In the genomic region with DNA sequence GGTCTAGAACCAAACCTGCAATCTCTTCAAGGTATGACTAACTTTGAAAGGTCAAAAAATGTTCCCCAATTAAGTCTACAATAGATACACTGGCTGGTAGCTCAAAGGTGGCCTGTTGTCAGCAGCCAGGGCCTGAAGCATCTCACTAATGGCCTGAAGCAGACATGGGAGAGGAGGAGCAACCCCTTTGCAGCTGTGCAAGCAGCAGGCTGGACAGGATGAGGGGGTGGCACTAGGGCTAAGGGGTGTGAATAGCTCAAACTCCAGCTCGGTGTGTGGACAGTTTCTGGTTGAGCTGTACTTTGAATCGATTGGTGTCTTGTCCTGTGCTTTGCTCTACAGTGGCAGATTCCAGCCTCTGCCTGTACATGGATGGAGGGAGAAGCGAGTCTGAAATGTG, we compare ENCODE assay signal across 1 cellular context.
TF ChIP-seq lines count a peak whose summit lies in the region.

No MANE protein-coding gene starts in this region.

TF ChIP-seq in HepG2, 621 proteins besides CTCF, POLR2A, EP300 and RAD21 (continued from another document and continues in another):
- TF ChIP-seq, protein P1, sequence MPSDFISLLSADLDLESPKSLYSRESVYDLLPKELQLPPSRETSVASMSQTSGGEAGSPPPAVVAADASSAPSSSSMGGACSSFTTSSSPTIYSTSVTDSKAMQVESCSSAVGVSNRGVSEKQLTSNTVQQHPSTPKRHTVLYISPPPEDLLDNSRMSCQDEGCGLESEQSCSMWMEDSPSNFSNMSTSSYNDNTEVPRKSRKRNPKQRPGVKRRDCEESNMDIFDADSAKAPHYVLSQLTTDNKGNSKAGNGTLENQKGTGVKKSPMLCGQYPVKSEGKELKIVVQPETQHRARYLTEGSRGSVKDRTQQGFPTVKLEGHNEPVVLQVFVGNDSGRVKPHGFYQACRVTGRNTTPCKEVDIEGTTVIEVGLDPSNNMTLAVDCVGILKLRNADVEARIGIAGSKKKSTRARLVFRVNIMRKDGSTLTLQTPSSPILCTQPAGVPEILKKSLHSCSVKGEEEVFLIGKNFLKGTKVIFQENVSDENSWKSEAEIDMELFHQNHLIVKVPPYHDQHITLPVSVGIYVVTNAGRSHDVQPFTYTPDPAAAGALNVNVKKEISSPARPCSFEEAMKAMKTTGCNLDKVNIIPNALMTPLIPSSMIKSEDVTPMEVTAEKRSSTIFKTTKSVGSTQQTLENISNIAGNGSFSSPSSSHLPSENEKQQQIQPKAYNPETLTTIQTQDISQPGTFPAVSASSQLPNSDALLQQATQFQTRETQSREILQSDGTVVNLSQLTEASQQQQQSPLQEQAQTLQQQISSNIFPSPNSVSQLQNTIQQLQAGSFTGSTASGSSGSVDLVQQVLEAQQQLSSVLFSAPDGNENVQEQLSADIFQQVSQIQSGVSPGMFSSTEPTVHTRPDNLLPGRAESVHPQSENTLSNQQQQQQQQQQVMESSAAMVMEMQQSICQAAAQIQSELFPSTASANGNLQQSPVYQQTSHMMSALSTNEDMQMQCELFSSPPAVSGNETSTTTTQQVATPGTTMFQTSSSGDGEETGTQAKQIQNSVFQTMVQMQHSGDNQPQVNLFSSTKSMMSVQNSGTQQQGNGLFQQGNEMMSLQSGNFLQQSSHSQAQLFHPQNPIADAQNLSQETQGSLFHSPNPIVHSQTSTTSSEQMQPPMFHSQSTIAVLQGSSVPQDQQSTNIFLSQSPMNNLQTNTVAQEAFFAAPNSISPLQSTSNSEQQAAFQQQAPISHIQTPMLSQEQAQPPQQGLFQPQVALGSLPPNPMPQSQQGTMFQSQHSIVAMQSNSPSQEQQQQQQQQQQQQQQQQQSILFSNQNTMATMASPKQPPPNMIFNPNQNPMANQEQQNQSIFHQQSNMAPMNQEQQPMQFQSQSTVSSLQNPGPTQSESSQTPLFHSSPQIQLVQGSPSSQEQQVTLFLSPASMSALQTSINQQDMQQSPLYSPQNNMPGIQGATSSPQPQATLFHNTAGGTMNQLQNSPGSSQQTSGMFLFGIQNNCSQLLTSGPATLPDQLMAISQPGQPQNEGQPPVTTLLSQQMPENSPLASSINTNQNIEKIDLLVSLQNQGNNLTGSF (CRISPR knock-in tag; IDR thresholded peaks at IDR 0.05), result no peak
- TF ChIP-seq KDM6A (CRISPR knock-in tag; IDR thresholded peaks at IDR 0.05; ENCODE audit: low read depth), result peak; percentile 62; the same call in 1 of the 2 replicates
- TF ChIP-seq, protein P2, sequence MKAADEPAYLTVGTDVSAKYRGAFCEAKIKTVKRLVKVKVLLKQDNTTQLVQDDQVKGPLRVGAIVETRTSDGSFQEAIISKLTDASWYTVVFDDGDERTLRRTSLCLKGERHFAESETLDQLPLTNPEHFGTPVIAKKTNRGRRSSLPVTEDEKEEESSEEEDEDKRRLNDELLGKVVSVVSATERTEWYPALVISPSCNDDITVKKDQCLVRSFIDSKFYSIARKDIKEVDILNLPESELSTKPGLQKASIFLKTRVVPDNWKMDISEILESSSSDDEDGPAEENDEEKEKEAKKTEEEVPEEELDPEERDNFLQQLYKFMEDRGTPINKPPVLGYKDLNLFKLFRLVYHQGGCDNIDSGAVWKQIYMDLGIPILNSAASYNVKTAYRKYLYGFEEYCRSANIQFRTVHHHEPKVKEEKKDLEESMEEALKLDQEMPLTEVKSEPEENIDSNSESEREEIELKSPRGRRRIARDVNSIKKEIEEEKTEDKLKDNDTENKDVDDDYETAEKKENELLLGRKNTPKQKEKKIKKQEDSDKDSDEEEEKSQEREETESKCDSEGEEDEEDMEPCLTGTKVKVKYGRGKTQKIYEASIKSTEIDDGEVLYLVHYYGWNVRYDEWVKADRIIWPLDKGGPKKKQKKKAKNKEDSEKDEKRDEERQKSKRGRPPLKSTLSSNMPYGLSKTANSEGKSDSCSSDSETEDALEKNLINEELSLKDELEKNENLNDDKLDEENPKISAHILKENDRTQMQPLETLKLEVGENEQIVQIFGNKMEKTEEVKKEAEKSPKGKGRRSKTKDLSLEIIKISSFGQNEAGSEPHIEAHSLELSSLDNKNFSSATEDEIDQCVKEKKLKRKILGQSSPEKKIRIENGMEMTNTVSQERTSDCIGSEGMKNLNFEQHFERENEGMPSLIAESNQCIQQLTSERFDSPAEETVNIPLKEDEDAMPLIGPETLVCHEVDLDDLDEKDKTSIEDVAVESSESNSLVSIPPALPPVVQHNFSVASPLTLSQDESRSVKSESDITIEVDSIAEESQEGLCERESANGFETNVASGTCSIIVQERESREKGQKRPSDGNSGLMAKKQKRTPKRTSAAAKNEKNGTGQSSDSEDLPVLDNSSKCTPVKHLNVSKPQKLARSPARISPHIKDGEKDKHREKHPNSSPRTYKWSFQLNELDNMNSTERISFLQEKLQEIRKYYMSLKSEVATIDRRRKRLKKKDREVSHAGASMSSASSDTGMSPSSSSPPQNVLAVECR (CRISPR knock-in tag; IDR thresholded peaks at IDR 0.05; ENCODE audit: borderline replicate concordance), result peak; percentile 58; the same call in 1 of the 2 replicates
- peak; percentile 97; the same call in 1 of the 2 replicates for TF ChIP-seq ZNF292 (CRISPR knock-in tag; IDR thresholded peaks at IDR 0.05; ENCODE audit: borderline replicate concordance, low read depth)
- no peak for TF ChIP-seq TRIM24 (CRISPR knock-in tag; IDR thresholded peaks at IDR 0.05)
- TF ChIP-seq KLF11 (CRISPR knock-in tag; IDR thresholded peaks at IDR 0.05), result no peak
- TF ChIP-seq RCOR2 (CRISPR knock-in tag; IDR thresholded peaks at IDR 0.05), result 0 out of 2 replicates have a peak, but pooled peaks have one; percentile 40
- peak; percentile 27; the same call in 1 of the 2 replicates for TF ChIP-seq HMG20A (CRISPR knock-in tag; IDR thresholded peaks at IDR 0.05; ENCODE audit: borderline replicate concordance)
- TF ChIP-seq, protein P3, sequence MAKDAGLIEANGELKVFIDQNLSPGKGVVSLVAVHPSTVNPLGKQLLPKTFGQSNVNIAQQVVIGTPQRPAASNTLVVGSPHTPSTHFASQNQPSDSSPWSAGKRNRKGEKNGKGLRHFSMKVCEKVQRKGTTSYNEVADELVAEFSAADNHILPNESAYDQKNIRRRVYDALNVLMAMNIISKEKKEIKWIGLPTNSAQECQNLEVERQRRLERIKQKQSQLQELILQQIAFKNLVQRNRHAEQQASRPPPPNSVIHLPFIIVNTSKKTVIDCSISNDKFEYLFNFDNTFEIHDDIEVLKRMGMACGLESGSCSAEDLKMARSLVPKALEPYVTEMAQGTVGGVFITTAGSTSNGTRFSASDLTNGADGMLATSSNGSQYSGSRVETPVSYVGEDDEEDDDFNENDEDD (CRISPR knock-in tag; IDR thresholded peaks at IDR 0.05; ENCODE audit: borderline replicate concordance), result 0 out of 2 replicates have a peak, but pooled peaks have one; percentile 40
- TF ChIP-seq ARHGAP35 (CRISPR knock-in tag; IDR thresholded peaks at IDR 0.05; ENCODE audit: borderline replicate concordance), result 0 out of 2 replicates have a peak, but pooled peaks have one; percentile 26
- TF ChIP-seq ZNF766 (CRISPR knock-in tag; IDR thresholded peaks at IDR 0.05; ENCODE audit: borderline replicate concordance), result 0 out of 2 replicates have a peak, but pooled peaks have one; percentile 53
- TF ChIP-seq GATAD2A (CRISPR knock-in tag; IDR thresholded peaks at IDR 0.05), result peak; percentile 70; the same call in 1 of the 2 replicates
- TF ChIP-seq, protein P4, sequence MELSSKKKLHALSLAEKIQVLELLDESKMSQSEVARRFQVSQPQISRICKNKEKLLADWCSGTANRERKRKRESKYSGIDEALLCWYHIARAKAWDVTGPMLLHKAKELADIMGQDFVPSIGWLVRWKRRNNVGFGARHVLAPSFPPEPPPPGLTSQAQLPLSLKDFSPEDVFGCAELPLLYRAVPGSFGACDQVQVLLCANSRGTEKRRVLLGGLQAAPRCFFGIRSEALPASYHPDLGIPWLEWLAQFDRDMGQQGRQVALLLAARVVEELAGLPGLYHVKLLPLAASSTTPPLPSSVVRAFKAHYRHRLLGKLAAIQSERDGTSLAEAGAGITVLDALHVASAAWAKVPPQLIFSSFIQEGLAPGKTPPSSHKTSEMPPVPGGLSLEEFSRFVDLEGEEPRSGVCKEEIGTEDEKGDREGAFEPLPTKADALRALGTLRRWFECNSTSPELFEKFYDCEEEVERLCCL (CRISPR knock-in tag; IDR thresholded peaks at IDR 0.05; ENCODE audit: borderline replicate concordance), result no peak
- no peak for TF ChIP-seq SATB2 (CRISPR knock-in tag; IDR thresholded peaks at IDR 0.05)
- peak; percentile 33 for TF ChIP-seq XRCC5 (optimal IDR thresholded peaks at IDR 0.05; ENCODE audit: low read length)
- peak; percentile 40; the same call in 1 of the 2 replicates for TF ChIP-seq ZFP1 (CRISPR knock-in tag; IDR thresholded peaks at IDR 0.05)
- no peak for TF ChIP-seq ZNF761 (CRISPR knock-in tag; conservative IDR thresholded peaks at IDR 0.05)
- TF ChIP-seq, protein P5, sequence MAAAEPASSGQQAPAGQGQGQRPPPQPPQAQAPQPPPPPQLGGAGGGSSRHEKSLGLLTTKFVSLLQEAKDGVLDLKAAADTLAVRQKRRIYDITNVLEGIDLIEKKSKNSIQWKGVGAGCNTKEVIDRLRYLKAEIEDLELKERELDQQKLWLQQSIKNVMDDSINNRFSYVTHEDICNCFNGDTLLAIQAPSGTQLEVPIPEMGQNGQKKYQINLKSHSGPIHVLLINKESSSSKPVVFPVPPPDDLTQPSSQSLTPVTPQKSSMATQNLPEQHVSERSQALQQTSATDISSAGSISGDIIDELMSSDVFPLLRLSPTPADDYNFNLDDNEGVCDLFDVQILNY (CRISPR knock-in tag; conservative IDR thresholded peaks at IDR 0.05), result no peak
- TF ChIP-seq ZNF564 (CRISPR knock-in tag; IDR thresholded peaks at IDR 0.05), result no peak
- no peak; the same call in 1 of the 2 replicates for TF ChIP-seq SMAD1 (CRISPR knock-in tag; IDR thresholded peaks at IDR 0.05; ENCODE audit: borderline replicate concordance, low read depth)
- TF ChIP-seq ZBTB7A (CRISPR knock-in tag; IDR thresholded peaks at IDR 0.05), result no peak
- TF ChIP-seq ZNF788 (CRISPR knock-in tag; IDR thresholded peaks at IDR 0.05; ENCODE audit: borderline replicate concordance), result peak; percentile 49; the same call in 1 of the 2 replicates
- TF ChIP-seq, protein P6, sequence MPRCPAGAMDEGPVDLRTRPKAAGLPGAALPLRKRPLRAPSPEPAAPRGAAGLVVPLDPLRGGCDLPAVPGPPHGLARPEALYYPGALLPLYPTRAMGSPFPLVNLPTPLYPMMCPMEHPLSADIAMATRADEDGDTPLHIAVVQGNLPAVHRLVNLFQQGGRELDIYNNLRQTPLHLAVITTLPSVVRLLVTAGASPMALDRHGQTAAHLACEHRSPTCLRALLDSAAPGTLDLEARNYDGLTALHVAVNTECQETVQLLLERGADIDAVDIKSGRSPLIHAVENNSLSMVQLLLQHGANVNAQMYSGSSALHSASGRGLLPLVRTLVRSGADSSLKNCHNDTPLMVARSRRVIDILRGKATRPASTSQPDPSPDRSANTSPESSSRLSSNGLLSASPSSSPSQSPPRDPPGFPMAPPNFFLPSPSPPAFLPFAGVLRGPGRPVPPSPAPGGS (CRISPR knock-in tag; IDR thresholded peaks at IDR 0.05), result no peak
- 0 out of 2 replicates have a peak, but pooled peaks have one; percentile 13 for TF ChIP-seq SIX1 (CRISPR knock-in tag; IDR thresholded peaks at IDR 0.05; ENCODE audit: borderline replicate concordance)
- TF ChIP-seq RARG (CRISPR knock-in tag; IDR thresholded peaks at IDR 0.05; ENCODE audit: low read depth), result no peak
- peak; percentile 94 for TF ChIP-seq ONECUT2 (CRISPR knock-in tag; IDR thresholded peaks at IDR 0.05)
- TF ChIP-seq ZNF569 (CRISPR knock-in tag; IDR thresholded peaks at IDR 0.05; ENCODE audit: borderline replicate concordance), result 0 out of 2 replicates have a peak, but pooled peaks have one; percentile 23
- peak; percentile 54 for TF ChIP-seq RXRA (CRISPR knock-in tag; IDR thresholded peaks at IDR 0.05)
- TF ChIP-seq, protein P7, sequence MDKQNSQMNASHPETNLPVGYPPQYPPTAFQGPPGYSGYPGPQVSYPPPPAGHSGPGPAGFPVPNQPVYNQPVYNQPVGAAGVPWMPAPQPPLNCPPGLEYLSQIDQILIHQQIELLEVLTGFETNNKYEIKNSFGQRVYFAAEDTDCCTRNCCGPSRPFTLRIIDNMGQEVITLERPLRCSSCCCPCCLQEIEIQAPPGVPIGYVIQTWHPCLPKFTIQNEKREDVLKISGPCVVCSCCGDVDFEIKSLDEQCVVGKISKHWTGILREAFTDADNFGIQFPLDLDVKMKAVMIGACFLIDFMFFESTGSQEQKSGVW (CRISPR knock-in tag; IDR thresholded peaks at IDR 0.05; ENCODE audit: borderline replicate concordance), result no peak
- TF ChIP-seq MLLT10 (CRISPR knock-in tag; IDR thresholded peaks at IDR 0.05), result no peak
- TF ChIP-seq ZNF749 (CRISPR knock-in tag; IDR thresholded peaks at IDR 0.05; ENCODE audit: borderline replicate concordance), result no peak
- peak; percentile 52; the same call in 1 of the 2 replicates for TF ChIP-seq WIZ (CRISPR knock-in tag; IDR thresholded peaks at IDR 0.05)
- TF ChIP-seq, protein P8, sequence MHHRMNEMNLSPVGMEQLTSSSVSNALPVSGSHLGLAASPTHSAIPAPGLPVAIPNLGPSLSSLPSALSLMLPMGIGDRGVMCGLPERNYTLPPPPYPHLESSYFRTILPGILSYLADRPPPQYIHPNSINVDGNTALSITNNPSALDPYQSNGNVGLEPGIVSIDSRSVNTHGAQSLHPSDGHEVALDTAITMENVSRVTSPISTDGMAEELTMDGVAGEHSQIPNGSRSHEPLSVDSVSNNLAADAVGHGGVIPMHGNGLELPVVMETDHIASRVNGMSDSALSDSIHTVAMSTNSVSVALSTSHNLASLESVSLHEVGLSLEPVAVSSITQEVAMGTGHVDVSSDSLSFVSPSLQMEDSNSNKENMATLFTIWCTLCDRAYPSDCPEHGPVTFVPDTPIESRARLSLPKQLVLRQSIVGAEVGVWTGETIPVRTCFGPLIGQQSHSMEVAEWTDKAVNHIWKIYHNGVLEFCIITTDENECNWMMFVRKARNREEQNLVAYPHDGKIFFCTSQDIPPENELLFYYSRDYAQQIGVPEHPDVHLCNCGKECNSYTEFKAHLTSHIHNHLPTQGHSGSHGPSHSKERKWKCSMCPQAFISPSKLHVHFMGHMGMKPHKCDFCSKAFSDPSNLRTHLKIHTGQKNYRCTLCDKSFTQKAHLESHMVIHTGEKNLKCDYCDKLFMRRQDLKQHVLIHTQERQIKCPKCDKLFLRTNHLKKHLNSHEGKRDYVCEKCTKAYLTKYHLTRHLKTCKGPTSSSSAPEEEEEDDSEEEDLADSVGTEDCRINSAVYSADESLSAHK (CRISPR knock-in tag; IDR thresholded peaks at IDR 0.05; ENCODE audit: borderline replicate concordance), result no peak
- no peak for TF ChIP-seq ZNF343 (CRISPR knock-in tag; IDR thresholded peaks at IDR 0.05)
- TF ChIP-seq, protein P9, sequence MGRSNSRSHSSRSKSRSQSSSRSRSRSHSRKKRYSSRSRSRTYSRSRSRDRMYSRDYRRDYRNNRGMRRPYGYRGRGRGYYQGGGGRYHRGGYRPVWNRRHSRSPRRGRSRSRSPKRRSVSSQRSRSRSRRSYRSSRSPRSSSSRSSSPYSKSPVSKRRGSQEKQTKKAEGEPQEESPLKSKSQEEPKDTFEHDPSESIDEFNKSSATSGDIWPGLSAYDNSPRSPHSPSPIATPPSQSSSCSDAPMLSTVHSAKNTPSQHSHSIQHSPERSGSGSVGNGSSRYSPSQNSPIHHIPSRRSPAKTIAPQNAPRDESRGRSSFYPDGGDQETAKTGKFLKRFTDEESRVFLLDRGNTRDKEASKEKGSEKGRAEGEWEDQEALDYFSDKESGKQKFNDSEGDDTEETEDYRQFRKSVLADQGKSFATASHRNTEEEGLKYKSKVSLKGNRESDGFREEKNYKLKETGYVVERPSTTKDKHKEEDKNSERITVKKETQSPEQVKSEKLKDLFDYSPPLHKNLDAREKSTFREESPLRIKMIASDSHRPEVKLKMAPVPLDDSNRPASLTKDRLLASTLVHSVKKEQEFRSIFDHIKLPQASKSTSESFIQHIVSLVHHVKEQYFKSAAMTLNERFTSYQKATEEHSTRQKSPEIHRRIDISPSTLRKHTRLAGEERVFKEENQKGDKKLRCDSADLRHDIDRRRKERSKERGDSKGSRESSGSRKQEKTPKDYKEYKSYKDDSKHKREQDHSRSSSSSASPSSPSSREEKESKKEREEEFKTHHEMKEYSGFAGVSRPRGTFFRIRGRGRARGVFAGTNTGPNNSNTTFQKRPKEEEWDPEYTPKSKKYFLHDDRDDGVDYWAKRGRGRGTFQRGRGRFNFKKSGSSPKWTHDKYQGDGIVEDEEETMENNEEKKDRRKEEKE (IDR thresholded peaks at IDR 0.05), result no peak
- TF ChIP-seq ESRRA (CRISPR knock-in tag; IDR thresholded peaks at IDR 0.05; ENCODE audit: low read depth), result no peak
